In the genomic region with DNA sequence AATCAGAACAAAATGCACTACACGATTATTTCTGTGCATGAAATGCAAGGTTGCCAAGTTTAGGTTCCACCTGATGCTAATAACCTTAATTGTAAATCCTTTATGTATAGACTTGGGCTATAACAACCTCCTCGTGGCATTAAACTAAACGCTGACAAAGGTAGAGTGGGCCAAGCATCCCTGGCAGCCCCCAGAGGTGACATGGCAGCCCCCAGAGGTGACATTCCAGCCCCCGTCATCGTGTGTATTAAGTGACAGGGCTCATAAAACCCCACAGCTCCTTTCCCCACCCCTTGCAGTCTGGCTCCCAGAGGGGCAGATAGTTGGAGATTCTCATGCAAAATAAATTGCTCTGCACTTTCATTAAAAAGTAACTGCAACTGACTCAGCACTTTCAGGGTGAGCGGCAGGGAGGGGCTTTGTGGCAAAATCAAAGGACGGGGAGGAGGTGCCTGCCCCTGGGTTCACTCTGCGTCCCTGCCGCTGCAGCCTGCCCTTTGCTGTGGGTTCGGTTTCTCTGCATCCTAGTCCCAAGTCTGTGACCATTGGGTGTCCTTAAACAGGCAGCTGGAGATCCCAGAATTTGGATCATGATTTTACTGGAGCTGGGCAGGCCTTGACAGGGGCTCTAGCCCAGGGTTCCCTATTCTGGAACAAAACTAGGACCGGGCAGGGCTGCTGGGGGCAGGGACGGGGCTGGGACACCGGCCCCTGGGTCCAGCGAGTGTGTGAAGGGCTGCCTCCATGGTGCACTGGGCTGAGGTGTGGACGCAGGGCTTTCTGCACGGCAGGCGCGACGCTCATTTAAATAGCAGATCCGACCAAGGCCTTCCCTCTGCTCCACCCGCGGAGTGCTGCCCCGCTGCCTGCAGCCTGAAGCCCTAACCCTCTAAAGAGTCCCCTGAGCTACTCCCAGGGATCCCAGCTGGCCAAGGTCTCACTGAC, we compare ENCODE assay signal across 2 cellular contexts.
TF ChIP-seq lines count a peak whose summit lies in the region.

No MANE protein-coding gene starts in this region.

TF ChIP-seq in A549, 52 proteins besides CTCF, POLR2A, EP300 and RAD21:
- no peak for TF ChIP-seq NFE2L2 (conservative IDR thresholded peaks at IDR 0.05; ENCODE audit: low read length)
- TF ChIP-seq, protein P1, sequence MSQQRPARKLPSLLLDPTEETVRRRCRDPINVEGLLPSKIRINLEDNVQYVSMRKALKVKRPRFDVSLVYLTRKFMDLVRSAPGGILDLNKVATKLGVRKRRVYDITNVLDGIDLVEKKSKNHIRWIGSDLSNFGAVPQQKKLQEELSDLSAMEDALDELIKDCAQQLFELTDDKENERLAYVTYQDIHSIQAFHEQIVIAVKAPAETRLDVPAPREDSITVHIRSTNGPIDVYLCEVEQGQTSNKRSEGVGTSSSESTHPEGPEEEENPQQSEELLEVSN (IDR thresholded peaks at IDR 0.05; ENCODE audit: borderline replicate concordance, low read depth): no peak
- peak; percentile 86 for TF ChIP-seq MAFK (IDR thresholded peaks at IDR 0.05; ENCODE audit: partially characterized antibody)
- no peak for TF ChIP-seq ESRRA (IDR thresholded peaks at IDR 0.05; ENCODE audit: borderline replicate concordance, low read length)

TF ChIP-seq in SK-N-SH, 30 proteins besides CTCF, POLR2A, EP300 and RAD21:
- TF ChIP-seq RCOR1 (IDR thresholded peaks at IDR 0.05; ENCODE audit: low read length) (no peak), FOSL2 (IDR thresholded peaks at IDR 0.05; ENCODE audit: borderline replicate concordance, low read depth) (no peak), TEAD4 (IDR thresholded peaks at IDR 0.05; ENCODE audit: borderline replicate concordance, insufficient read depth) (no peak), RXRA (IDR thresholded peaks at IDR 0.05; ENCODE audit: borderline replicate concordance, low read depth) (no peak), GATA2 (CRISPR knock-in tag; IDR thresholded peaks at IDR 0.05) (no peak), YY1 (IDR thresholded peaks at IDR 0.05; ENCODE audit: low read depth) (no peak), MXI1 (IDR thresholded peaks at IDR 0.05; ENCODE audit: low read depth, low read length) (no peak)
- TF ChIP-seq, protein P2, sequence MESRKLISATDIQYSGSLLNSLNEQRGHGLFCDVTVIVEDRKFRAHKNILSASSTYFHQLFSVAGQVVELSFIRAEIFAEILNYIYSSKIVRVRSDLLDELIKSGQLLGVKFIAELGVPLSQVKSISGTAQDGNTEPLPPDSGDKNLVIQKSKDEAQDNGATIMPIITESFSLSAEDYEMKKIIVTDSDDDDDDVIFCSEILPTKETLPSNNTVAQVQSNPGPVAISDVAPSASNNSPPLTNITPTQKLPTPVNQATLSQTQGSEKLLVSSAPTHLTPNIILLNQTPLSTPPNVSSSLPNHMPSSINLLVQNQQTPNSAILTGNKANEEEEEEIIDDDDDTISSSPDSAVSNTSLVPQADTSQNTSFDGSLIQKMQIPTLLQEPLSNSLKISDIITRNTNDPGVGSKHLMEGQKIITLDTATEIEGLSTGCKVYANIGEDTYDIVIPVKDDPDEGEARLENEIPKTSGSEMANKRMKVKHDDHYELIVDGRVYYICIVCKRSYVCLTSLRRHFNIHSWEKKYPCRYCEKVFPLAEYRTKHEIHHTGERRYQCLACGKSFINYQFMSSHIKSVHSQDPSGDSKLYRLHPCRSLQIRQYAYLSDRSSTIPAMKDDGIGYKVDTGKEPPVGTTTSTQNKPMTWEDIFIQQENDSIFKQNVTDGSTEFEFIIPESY (IDR thresholded peaks at IDR 0.05; ENCODE audit: borderline replicate concordance, low read depth): no peak
- TF ChIP-seq, protein P3, sequence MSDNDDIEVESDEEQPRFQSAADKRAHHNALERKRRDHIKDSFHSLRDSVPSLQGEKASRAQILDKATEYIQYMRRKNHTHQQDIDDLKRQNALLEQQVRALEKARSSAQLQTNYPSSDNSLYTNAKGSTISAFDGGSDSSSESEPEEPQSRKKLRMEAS (IDR thresholded peaks at IDR 0.05; ENCODE audit: low read depth): no peak
